ENCODE assay signal across 8 cellular contexts in genomic region chr1:228166170-228166936, GRCh38. TPM values are rescaled to one million over a fixed set of nuclear protein-coding genes. Genes with fewer than 3 reads are reported as not detected.
A peak's percentile ranks its signal among the peaks of the same experiment; 100 is the strongest.
DNase-seq lines count a peak whose midpoint lies in the region; ATAC-seq and TF ChIP-seq lines count a peak whose summit lies in the region.

No MANE protein-coding gene starts in this region.

- peak overlapping the region; percentile 79 for H3K27ac ChIP-seq in DND-41 (ENCODE audit: low read length)
- peak overlapping the region; percentile 73 for H3K27ac ChIP-seq in adipose tissue (ENCODE audit: low read depth, low read length)
- H3K27ac ChIP-seq in heart left ventricle: peak overlapping the region; percentile 89 to 100 (median 100)
- H3K27ac ChIP-seq in aorta (ENCODE audit: low read depth in 1 of 2, low read length in 2 of 2): peak overlapping the region in 1 of 2 donors; percentile 69

- peaks cover 27% of the 10 kb centered on the region for H3K79me2 ChIP-seq in DND-41 (ENCODE audit: insufficient read depth, low read length)

- peak; percentile 56 for TF ChIP-seq CTCF in DND-41 (IDR thresholded peaks at IDR 0.05; ENCODE audit: borderline replicate concordance, extremely low read depth, low read length, poor library complexity, severe bottlenecking)
- TF ChIP-seq CTCF in heart left ventricle (IDR thresholded peaks at IDR 0.05): peak in 11 of 12 donors; percentile 16 to 57 (median 34)

- TF ChIP-seq POLR2A in heart left ventricle (IDR thresholded peaks at IDR 0.05): no peak

- H3K4me2 ChIP-seq in DND-41 (ENCODE audit: insufficient read depth, low read length): peak overlapping the region; percentile 94

- H3K27me3 ChIP-seq in DND-41 (ENCODE audit: insufficient read depth, low read length, poor library complexity) (no peaks in the 10 kb centered on the region), heart left ventricle (peaks cover 0 to 10% (median 0%) of the 10 kb centered on the region in 9 donors), aorta (ENCODE audit: control insufficient read depth in 1 of 2, insufficient read depth in 2 of 2, low read length in 1 of 2) (no peaks in the 10 kb centered on the region)

- intact Hi-C loops in heart left ventricle (cut with DNase I): loop anchor here in 8 of 10 donors (1.0 to 5.0 kb wide), 5 partner anchors 34 to 59 kb away; partner anchors contain the start of genes OBSCN (in 6 of the 8) and MRPL55 (in 1 of the 8)
- intact Hi-C loops in posterior cingulate gyrus (cut with DNase I): loop anchor here (1.0 to 10.0 kb wide), 5 partner anchors 26 to 208 kb away; partner anchors contain the start of genes ARF1, GUK1 and MRPL55
- intact Hi-C loops in aorta (cut with DNase I): loop anchor here in 1 of 2 donors (2.0 to 10.0 kb wide), 3 partner anchors 58 to 382 kb away; partner anchors contain the start of gene MRPL55

- peak; percentile 49 for DNase-seq in DND-41
- DNase-seq in HPDE6-E6E7 (ENCODE audit: extremely low spot score): peak; percentile 96
- DNase-seq in RPMI8226: peak; percentile 82
- DNase-seq in heart left ventricle: peak; percentile 75 to 90 (median 80)
- DNase-seq in posterior cingulate gyrus: peak in 7 of 10 donors; percentile 35 to 94 (median 84)
- DNase-seq in aorta: peak in 1 of 2 donors; percentile 77

- WGBS in adipose tissue, 3 donors: 10 to 19% (median 17%) methylated on average over 24 to 26 of the region's 26 CpGs
- WGBS in heart left ventricle, 4 donors: 16 to 28% (median 21%) methylated on average over 6 to 26 of the region's 26 CpGs
- 19 to 28% methylated on average over 17 to 26 of the region's 26 CpGs for WGBS in aorta, 2 donors

- H2AFZ ChIP-seq in DND-41 (ENCODE audit: low read depth, low read length): peak overlapping the region; percentile 78

- H3K9ac ChIP-seq in DND-41 (ENCODE audit: low read depth, low read length): peak overlapping the region; percentile 94

- peaks cover 23% of the 10 kb centered on the region; the same call in 1 of the 2 replicates for H4K20me1 ChIP-seq in DND-41 (ENCODE audit: insufficient read depth, low read length)

- H3K36me3 ChIP-seq in DND-41 (ENCODE audit: insufficient read depth, low read length) (0 out of 2 replicates have a peak, but pooled peaks cover 2% of the 10 kb centered on the region), heart left ventricle (peaks cover 0 to 4% (median 0%) of the 10 kb centered on the region in 9 donors), aorta (ENCODE audit: control insufficient read depth in 1 of 2, insufficient read depth in 2 of 2, low read length in 1 of 2) (no peaks in the 10 kb centered on the region)

- H3K4me1 ChIP-seq in DND-41 (ENCODE audit: insufficient read depth, low read length) (peaks cover 24% of the 10 kb centered on the region), heart left ventricle (peaks cover 0 to 51% (median 41%) of the 10 kb centered on the region in 12 donors), aorta (ENCODE audit: control insufficient read depth in 1 of 2, insufficient read depth in 2 of 2, low read length in 2 of 2) (no peaks in the 10 kb centered on the region)

- H3K9me3 ChIP-seq in DND-41 (ENCODE audit: insufficient read depth, low read length, severe bottlenecking): no peaks in the 10 kb centered on the region
- H3K9me3 ChIP-seq in heart left ventricle: no peaks in the 10 kb centered on the region
- no peaks in the 10 kb centered on the region for H3K9me3 ChIP-seq in aorta (ENCODE audit: control insufficient read depth, low read length)

- H3K4me3 ChIP-seq in DND-41 (ENCODE audit: low read depth in 1 of 2, low read length in 2 of 2) (peak overlapping the region; percentile 45 to 92; a peak in 3 of 4 replicates), heart left ventricle (peak overlapping the region; percentile 33 to 88 (median 74)), aorta (ENCODE audit: low read length in 2 of 2) (peak overlapping the region; percentile 8 to 40)

- ATAC-seq in DND-41 (ENCODE audit: insufficient read depth, low read depth): peak; percentile 77
- peak; percentile 20 for ATAC-seq in GM21367 (IDR thresholded peaks at IDR 0.05; ENCODE audit: unreplicated experiment)
- peak; percentile 17 to 83 (median 36) for ATAC-seq in heart left ventricle
- peak; percentile 15 for ATAC-seq in aorta (ENCODE audit: low FRiP score)

RNA-seq across cellular contexts. Expression of gene IBA57, which starts 0.7 kb away (rescaled TPM):
- polyA plus RNA-seq in adipose tissue (1 to 10 TPM; 5.2 to 7.4 (median 7.0) TPM), heart left ventricle (10 to 100 TPM in 1 of 2 donors, 1 to 10 TPM in 1; 4.8 to 11.3 TPM), aorta (1 to 10 TPM in 1 of 2 donors, under 1 TPM in 1; 0.95 to 1.8 TPM)
- total RNA-seq in heart left ventricle (10 to 100 TPM in 7 of 9 donors, 1 to 10 TPM in 2; 8.7 to 18.6 (median 12.3) TPM), aorta (10 to 100 TPM in 1 of 2 donors, 1 to 10 TPM in 1; 7.8 to 11.1 TPM)

RNA-seq across cellular contexts. Expression of gene GJC2, which starts 16.6 kb away (rescaled TPM):
- 1 to 10 TPM in 2 of 3 donors, under 1 TPM in 1; 0.29 to 5.3 (median 2.0) TPM for polyA plus RNA-seq in adipose tissue
- 1 to 10 TPM in 3 of 9 donors, under 1 TPM in 6; 0.40 to 3.8 (median 0.88) TPM for total RNA-seq in heart left ventricle
- under 1 TPM; 0.61 to 0.78 TPM for polyA plus RNA-seq in heart left ventricle
- 1 to 10 TPM; 4.3 to 4.5 TPM for total RNA-seq in aorta
- under 1 TPM; 0.50 to 0.87 TPM for polyA plus RNA-seq in aorta

RNA-seq across cellular contexts. Expression of gene GUK1, which starts 26.3 kb away (rescaled TPM):
- 100 to 1,000 TPM; 266 to 552 (median 517) TPM for polyA plus RNA-seq in adipose tissue
- 100 to 1,000 TPM; 142 to 290 (median 169) TPM for total RNA-seq in heart left ventricle
- 100 to 1,000 TPM; 231 to 358 TPM for polyA plus RNA-seq in heart left ventricle
- 100 to 1,000 TPM; 247 to 248 TPM for total RNA-seq in aorta
- 100 to 1,000 TPM; 660 to 973 TPM for polyA plus RNA-seq in aorta

RNA-seq across cellular contexts. Expression of gene OBSCN, which starts 41.5 kb away (rescaled TPM):
- polyA plus RNA-seq in adipose tissue (1 to 10 TPM; 3.0 to 7.9 (median 3.2) TPM), heart left ventricle (100 to 1,000 TPM; 155 to 524 TPM), aorta (1 to 10 TPM; 2.0 to 6.9 TPM)
- total RNA-seq in heart left ventricle (100 to 1,000 TPM; 238 to 460 (median 354) TPM), aorta (10 to 100 TPM in 1 of 2 donors, 1 to 10 TPM in 1; 5.9 to 19.3 TPM)

RNA-seq across cellular contexts. Expression of gene MRPL55, which starts 57.3 kb away (rescaled TPM):
- 10 to 100 TPM; 45.7 to 92.6 (median 64.4) TPM for polyA plus RNA-seq in adipose tissue
- 100 to 1,000 TPM in 2 of 9 donors, 10 to 100 TPM in 7; 35.5 to 125 (median 51.2) TPM for total RNA-seq in heart left ventricle
- polyA plus RNA-seq in heart left ventricle: 100 to 1,000 TPM in 1 of 2 donors, 10 to 100 TPM in 1; 81.5 to 141 TPM
- 10 to 100 TPM; 27.4 to 35.4 TPM for total RNA-seq in aorta
- 100 to 1,000 TPM in 1 of 2 donors, 10 to 100 TPM in 1; 41.8 to 152 TPM for polyA plus RNA-seq in aorta

Comparison
In these comparisons a context has a peak if more than half of its experiments do, and no peak if none do; other contexts are left out.
1. ATAC-seq: peak in every context shown above with its lines; median percentile 77 in DND-41; 36 in heart left ventricle; 20 in GM21367; 15 in aorta.
2. H3K4me3 ChIP-seq: peak in every context shown above with its lines; median percentile 74 in heart left ventricle; 68 in DND-41; 24 in aorta.